8 cellular contexts compared by ENCODE assay signal in genomic region chr4:2008671-2008920, GRCh38. TPM values are rescaled to one million over a fixed set of nuclear protein-coding genes. Genes with fewer than 3 reads are reported as not detected.
A peak's percentile ranks its signal among the peaks of the same experiment; 100 is the strongest.
DNase-seq lines count a peak whose midpoint lies in the region; ATAC-seq and TF ChIP-seq lines count a peak whose summit lies in the region.

No MANE protein-coding gene starts in this region.

- TF ChIP-seq CTCF in KMS-11 (conservative IDR thresholded peaks at IDR 0.05; ENCODE audit: low read depth, low read length) (no peak), coronary artery (IDR thresholded peaks at IDR 0.05) (no peak)

- no peak overlapping the region for H3K4me2 ChIP-seq in KMS-11

- H3K4me1 ChIP-seq in ACC112 (ENCODE audit: control insufficient read depth, insufficient read depth, low read length, unreplicated experiment), result peaks cover 12% of the 10 kb centered on the region
- H3K4me1 ChIP-seq in KMS-11 (ENCODE audit: low read depth, poor library complexity, severe bottlenecking), result peaks cover 10% of the 10 kb centered on the region
- peaks cover 9% of the 10 kb centered on the region for H3K4me1 ChIP-seq in muscle layer of colon (ENCODE audit: insufficient read depth, low read length)

- peak overlapping the region; percentile 96 for H3K9ac ChIP-seq in KMS-11
- peak overlapping the region; percentile 44 for H3K9ac ChIP-seq in muscle layer of colon (ENCODE audit: low read length)

- H3K36me3 ChIP-seq in ACC112 (ENCODE audit: insufficient read depth, low read length) (peaks cover 5% of the 10 kb centered on the region; the same call in 1 of the 2 replicates), KMS-11 (ENCODE audit: insufficient read depth) (no peaks in the 10 kb centered on the region), muscle layer of colon (ENCODE audit: insufficient read depth, low read length) (no peaks in the 10 kb centered on the region)

- no peaks in the 10 kb centered on the region for H3K9me3 ChIP-seq in muscle layer of colon (ENCODE audit: low read length)

- peak overlapping the region; percentile 92 for H3K4me3 ChIP-seq in ACC112 (ENCODE audit: low read depth, low read length)
- peak overlapping the region; percentile 57 for H3K4me3 ChIP-seq in KMS-11 (IDR thresholded peaks at IDR 0.05; ENCODE audit: insufficient read depth, low read depth, low read length)
- peak overlapping the region; percentile 96 for H3K4me3 ChIP-seq in coronary artery
- H3K4me3 ChIP-seq in muscle layer of colon (ENCODE audit: low read depth in 1 of 2, low read length in 2 of 2), result peak overlapping the region; percentile 81 to 96

- DNase-seq in coronary artery (ENCODE audit: low spot score) (no peak), NCI-H446 (lab: John Stamatoyannopoulos, UW) (no peak), GM19238 (ENCODE audit: insufficient read length, low spot score) (no peak), A172 (ENCODE audit: low spot score) (no peak)

- H2AFZ ChIP-seq in ACC112 (ENCODE audit: low read length, unreplicated experiment) (peak overlapping the region; percentile 97), KMS-11 (ENCODE audit: low read depth) (peak overlapping the region; percentile 73)

- H3K27me3 ChIP-seq in ACC112 (ENCODE audit: insufficient read depth, low read length) (no peaks in the 10 kb centered on the region), KMS-11 (ENCODE audit: insufficient read depth, low read depth) (no peaks in the 10 kb centered on the region), muscle layer of colon (ENCODE audit: control insufficient read depth in 1 of 2, insufficient read depth in 2 of 2, low read length in 2 of 2) (no peaks in the 10 kb centered on the region)

- no peaks in the 10 kb centered on the region for H4K20me1 ChIP-seq in KMS-11 (ENCODE audit: insufficient read depth)

- no peak for ATAC-seq in HG02623 (IDR thresholded peaks at IDR 0.05; ENCODE audit: unreplicated experiment)

- H3K79me2 ChIP-seq in ACC112 (ENCODE audit: control insufficient read depth, insufficient read depth, low read length, unreplicated experiment) (peaks cover 33% of the 10 kb centered on the region), KMS-11 (ENCODE audit: insufficient read depth, low read depth) (peaks cover 30% of the 10 kb centered on the region)

- H3K27ac ChIP-seq in ACC112 (ENCODE audit: low read depth, low read length) (peak overlapping the region; percentile 89), KMS-11 (peak overlapping the region; percentile 99), coronary artery (peak overlapping the region; percentile 92 to 94), muscle layer of colon (ENCODE audit: low read depth, low read length) (peak overlapping the region; percentile 99)

RNA-seq across cellular contexts. Expression of gene NELFA, which starts 0.2 kb away (rescaled TPM):
- 18.1 and 20.5 TPM in 2 replicates for total RNA-seq in A172 (2014; rRNA removed; shearing (Covaris generic))

RNA-seq across cellular contexts. Expression of gene NAT8L, which starts 50.5 kb away (rescaled TPM):
- total RNA-seq in A172 (2014; rRNA removed; shearing (Covaris generic)), result 4.8 and 5.5 TPM in 2 replicates
